Comparison of ENCODE assay signal across 8 cellular contexts in the genomic region with DNA sequence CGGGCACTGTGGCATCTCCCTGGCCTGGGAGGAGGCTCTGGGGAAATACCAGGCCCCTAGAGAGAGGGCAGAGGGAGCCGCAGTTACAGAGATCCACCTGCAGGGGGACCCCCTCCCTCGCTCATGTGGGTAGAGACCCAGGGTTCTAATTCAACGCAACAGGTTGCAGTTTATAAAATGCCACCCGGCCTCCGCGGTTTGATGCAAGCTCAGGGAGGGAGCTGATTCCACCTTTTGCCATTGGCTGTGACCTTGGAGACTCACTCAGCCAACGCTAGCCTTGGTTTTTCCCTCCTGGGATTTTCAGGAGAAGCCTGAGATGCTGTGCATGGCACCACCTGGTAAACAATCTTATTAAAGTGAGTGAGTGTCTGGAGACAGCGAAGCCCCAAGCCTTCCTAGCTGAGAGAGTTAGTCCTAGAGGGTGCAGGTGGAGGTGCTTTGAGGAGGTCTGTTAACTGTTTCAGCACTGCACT. TPM values are rescaled to one million over a fixed set of nuclear protein-coding genes. Genes with fewer than 3 reads are reported as not detected.
A peak's percentile ranks its signal among the peaks of the same experiment; 100 is the strongest.
DNase-seq lines count a peak whose midpoint lies in the region; ATAC-seq and TF ChIP-seq lines count a peak whose summit lies in the region.

No MANE protein-coding gene starts in this region.

- in situ Hi-C loops in KBM-7 (cut with MboI; ENCODE audit: low pct_unique_long_range_greater_than_20kb, low sequenced_read_pairs): no loop called here

- H3K27me3 ChIP-seq in DOHH2 (ENCODE audit: control insufficient read depth, low read length) (peaks cover 6% of the 10 kb centered on the region), heart left ventricle (peaks cover 0 to 9% (median 0%) of the 10 kb centered on the region in 9 donors), psoas muscle (ENCODE audit: insufficient read depth in 3 of 3, low read length in 2 of 3) (no peaks in the 10 kb centered on the region)

- no peaks in the 10 kb centered on the region for H4K20me1 ChIP-seq in DOHH2 (ENCODE audit: control insufficient read depth, insufficient read depth, low read depth, low read length)

- no peaks in the 10 kb centered on the region for H3F3A ChIP-seq in DOHH2 (ENCODE audit: control insufficient read depth, insufficient read depth)

- H3K36me3 ChIP-seq in DOHH2 (ENCODE audit: control insufficient read depth, low read length): no peaks in the 10 kb centered on the region
- no peaks in the 10 kb centered on the region for H3K36me3 ChIP-seq in heart left ventricle
- H3K36me3 ChIP-seq in psoas muscle (ENCODE audit: insufficient read depth in 1 of 2, low read depth in 1 of 2): no peaks in the 10 kb centered on the region

- H3K27ac ChIP-seq in DOHH2 (ENCODE audit: low read depth, low read length) (no peak overlapping the region), heart left ventricle (no peak overlapping the region), psoas muscle (no peak overlapping the region)

- 5 to 9% (median 6%) methylated on average over 8 to 9 of the region's 9 CpGs for WGBS in heart left ventricle, 4 donors
- 7 to 10% (median 9%) methylated on average over 9 of the region's 9 CpGs for WGBS in psoas muscle, 3 donors

- no peak overlapping the region for H3K4me2 ChIP-seq in DOHH2 (ENCODE audit: low read length)

- peak; percentile 70 for DNase-seq in KBM-7
- DNase-seq in activated naive CD4-positive, alpha-beta T cell treated with anti-CD3 and anti-CD28 coated beads, Interleukin-2, amount 50 U/mL, for 16 hours: peak; percentile 70
- DNase-seq in heart left ventricle: peak in 4 of 5 donors; percentile 33 to 70 (median 44)
- peak; percentile 55 to 75 for DNase-seq in psoas muscle

- H3K9me3 ChIP-seq in DOHH2 (ENCODE audit: control insufficient read depth, insufficient read depth, low read length): no peaks in the 10 kb centered on the region
- H3K9me3 ChIP-seq in heart left ventricle: no peaks in the 10 kb centered on the region
- H3K9me3 ChIP-seq in psoas muscle: no peaks in the 10 kb centered on the region

- intact Hi-C loops in heart left ventricle (cut with DNase I): loop anchor here in 9 of 10 donors (1.0 to 10.0 kb wide), 7 partner anchors 74 to 232 kb away; no protein-coding TSS in a partner anchor
- intact Hi-C loops in psoas muscle (cut with DNase I): loop anchor here in 1 of 2 donors (2.0 to 10.0 kb wide), 2 partner anchors 74 to 230 kb away; no protein-coding TSS in a partner anchor

- H3K4me3 ChIP-seq in DOHH2 (ENCODE audit: low read length): no peak overlapping the region
- H3K4me3 ChIP-seq in heart left ventricle: no peak overlapping the region
- no peak overlapping the region for H3K4me3 ChIP-seq in psoas muscle

- ATAC-seq in SK-N-SH treated with all-trans-retinoic acid at 6 μM for 48 hours: peak; percentile 88
- peak in 3 of 4 donors; percentile 86 to 90 (median 87) for ATAC-seq in heart left ventricle
- peak; percentile 67 to 87 (median 82) for ATAC-seq in psoas muscle
- no peak for ATAC-seq in GM19351 (IDR thresholded peaks at IDR 0.05; ENCODE audit: unreplicated experiment)
- ATAC-seq in HG02973 (IDR thresholded peaks at IDR 0.05; ENCODE audit: unreplicated experiment): no peak

- no peaks in the 10 kb centered on the region for H3K9me2 ChIP-seq in DOHH2 (replicated peaks; ENCODE audit: control insufficient read depth, low read length)

- no peak for TF ChIP-seq POLR2A in heart left ventricle (IDR thresholded peaks at IDR 0.05)

- TF ChIP-seq CTCF in DOHH2 (IDR thresholded peaks at IDR 0.05; ENCODE audit: low read depth, low read length, poor library complexity, severe bottlenecking) (peak; percentile 92), heart left ventricle (IDR thresholded peaks at IDR 0.05) (peak; percentile 81 to 95 (median 90)), psoas muscle (IDR thresholded peaks at IDR 0.05) (peak; percentile 88)

- H3K4me1 ChIP-seq in DOHH2 (ENCODE audit: control insufficient read depth, low read length) (no peaks in the 10 kb centered on the region), heart left ventricle (peaks cover 0 to 8% (median 3%) of the 10 kb centered on the region in 12 donors), psoas muscle (no peaks in the 10 kb centered on the region)

- H3K79me2 ChIP-seq in DOHH2 (ENCODE audit: control insufficient read depth, low read length): no peaks in the 10 kb centered on the region

TF ChIP-seq in SK-N-SH treated with all-trans-retinoic acid at 6 μM for 48 hours, 23 proteins besides CTCF, POLR2A, EP300 and RAD21:
- TF ChIP-seq ISL1 (CRISPR knock-in tag; IDR thresholded peaks at IDR 0.05) (no peak), TOX (CRISPR knock-in tag; IDR thresholded peaks at IDR 0.05; ENCODE audit: borderline replicate concordance) (no peak), ARNTL (CRISPR knock-in tag; IDR thresholded peaks at IDR 0.05; ENCODE audit: borderline replicate concordance, low read depth) (no peak), GLIS3 (CRISPR knock-in tag; IDR thresholded peaks at IDR 0.05) (no peak), ZFP30 (CRISPR knock-in tag; IDR thresholded peaks at IDR 0.05) (no peak), PPARA (CRISPR knock-in tag; IDR thresholded peaks at IDR 0.05; ENCODE audit: borderline replicate concordance) (no peak), OSR1 (CRISPR knock-in tag; IDR thresholded peaks at IDR 0.05) (no peak)
- TF ChIP-seq, protein P1, sequence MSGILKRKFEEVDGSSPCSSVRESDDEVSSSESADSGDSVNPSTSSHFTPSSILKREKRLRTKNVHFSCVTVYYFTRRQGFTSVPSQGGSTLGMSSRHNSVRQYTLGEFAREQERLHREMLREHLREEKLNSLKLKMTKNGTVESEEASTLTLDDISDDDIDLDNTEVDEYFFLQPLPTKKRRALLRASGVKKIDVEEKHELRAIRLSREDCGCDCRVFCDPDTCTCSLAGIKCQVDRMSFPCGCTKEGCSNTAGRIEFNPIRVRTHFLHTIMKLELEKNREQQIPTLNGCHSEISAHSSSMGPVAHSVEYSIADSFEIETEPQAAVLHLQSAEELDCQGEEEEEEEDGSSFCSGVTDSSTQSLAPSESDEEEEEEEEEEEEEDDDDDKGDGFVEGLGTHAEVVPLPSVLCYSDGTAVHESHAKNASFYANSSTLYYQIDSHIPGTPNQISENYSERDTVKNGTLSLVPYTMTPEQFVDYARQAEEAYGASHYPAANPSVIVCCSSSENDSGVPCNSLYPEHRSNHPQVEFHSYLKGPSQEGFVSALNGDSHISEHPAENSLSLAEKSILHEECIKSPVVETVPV (CRISPR knock-in tag; IDR thresholded peaks at IDR 0.05): no peak
- TF ChIP-seq, protein P2, sequence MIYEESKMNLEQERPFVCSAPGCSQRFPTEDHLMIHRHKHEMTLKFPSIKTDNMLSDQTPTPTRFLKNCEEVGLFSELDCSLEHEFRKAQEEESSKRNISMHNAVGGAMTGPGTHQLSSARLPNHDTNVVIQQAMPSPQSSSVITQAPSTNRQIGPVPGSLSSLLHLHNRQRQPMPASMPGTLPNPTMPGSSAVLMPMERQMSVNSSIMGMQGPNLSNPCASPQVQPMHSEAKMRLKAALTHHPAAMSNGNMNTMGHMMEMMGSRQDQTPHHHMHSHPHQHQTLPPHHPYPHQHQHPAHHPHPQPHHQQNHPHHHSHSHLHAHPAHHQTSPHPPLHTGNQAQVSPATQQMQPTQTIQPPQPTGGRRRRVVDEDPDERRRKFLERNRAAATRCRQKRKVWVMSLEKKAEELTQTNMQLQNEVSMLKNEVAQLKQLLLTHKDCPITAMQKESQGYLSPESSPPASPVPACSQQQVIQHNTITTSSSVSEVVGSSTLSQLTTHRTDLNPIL (CRISPR knock-in tag; IDR thresholded peaks at IDR 0.05; ENCODE audit: low read depth): no peak

RNA-seq across cellular contexts. Expression of a gene that starts 12.1 kb away (rescaled TPM):
- total RNA-seq in heart left ventricle: under 1 TPM in 1 of 9 donors, not detected in 8; 0.55 TPM
- under 1 TPM; 0.07 to 0.15 TPM for polyA plus RNA-seq in heart left ventricle
- not detected for total RNA-seq in psoas muscle
- polyA plus RNA-seq in psoas muscle: under 1 TPM in 2 of 3 donors, not detected in 1; 0.03 to 0.05 TPM

RNA-seq across cellular contexts. Expression of a gene that starts 25.9 kb away (rescaled TPM):
- total RNA-seq in heart left ventricle: 100 to 1,000 TPM; 174 to 322 (median 272) TPM
- 100 to 1,000 TPM; 102 to 122 TPM for polyA plus RNA-seq in heart left ventricle
- 100 to 1,000 TPM; 169 to 212 (median 177) TPM for total RNA-seq in psoas muscle
- polyA plus RNA-seq in psoas muscle: 100 to 1,000 TPM in 1 of 3 donors, 10 to 100 TPM in 2; 87.2 to 183 (median 90.0) TPM

Comparison
In these comparisons a context has a peak if more than half of its experiments do, and no peak if none do; other contexts are left out.
1. ATAC-seq: peak in SK-N-SH treated with all-trans-retinoic acid at 6 μM for 48 hours (single experiment), heart left ventricle (3 of 4) and psoas muscle (4 of 4); none in GM19351 (single experiment) and HG02973 (single experiment).
2. Peak in every context shown above with its lines, with median percentiles within 50 percentile points of each other: CTCF ChIP-seq and DNase-seq.